9 cellular contexts compared by ENCODE assay signal in genomic region chr1:85279463-85280080, GRCh38. TPM values are rescaled to one million over a fixed set of nuclear protein-coding genes. Genes with fewer than 3 reads are reported as not detected.
DNase-seq lines count a peak whose midpoint lies in the region; ATAC-seq, FAIRE-seq and TF ChIP-seq lines count a peak whose summit lies in the region.
"Had no signal": no experiment of that assay in that cellular context is flagged by ENCODE, and none has a peak within 500 bp of the region (broad histone marks: within the 10 kb centered on the region; RNA-seq: fewer than 3 reads in every experiment).

No MANE protein-coding gene starts in this region.

- in situ Hi-C loops in K562 (cut with MboI) = no loop called here

- H3K27ac Mint-ChIP-seq in mesothelial cell of epicardium = peak overlapping the region; percentile 71

- peak overlapping the region; percentile 71 for H3K4me2 ChIP-seq in K562 (ENCODE audit: insufficient read depth, low read length)

- no peaks in the 10 kb centered on the region for H3K36me3 Mint-ChIP-seq in mesothelial cell of epicardium

- peak overlapping the region; percentile 26 for H3K27ac ChIP-seq in cardiac muscle cell
- peak overlapping the region; percentile 76 for H3K27ac ChIP-seq in K562 (ENCODE audit: extremely low read depth, low read depth, low read length)
- peak overlapping the region; percentile 75 to 77 for H3K27ac ChIP-seq in uterus

- TF ChIP-seq EP300 in K562 (IDR thresholded peaks at IDR 0.05; ENCODE audit: low read length) = no peak

- 22% methylated on average over 10 of the region's 10 CpGs for WGBS in K562 (ENCODE audit: insufficient coverage, low coverage, missing lambda C conversion rate)

- CTCF ChIA-PET in K562 (lab: Yijun Ruan, JAX; ENCODE audit: low intra/inter-chr PET ratio) (no interaction called here), HEK293T (lab: Yijun Ruan, JAX) (interaction anchor here (1.1 kb wide), 1 partner anchor 20 kb away, joined by 3 read pairs; the partner anchor contains the start of gene C1orf52)

- H3K79me2 ChIP-seq in K562 (ENCODE audit: control insufficient read depth, insufficient read depth, low read length) = peaks cover 17% of the 10 kb centered on the region

- H3K4me1 Mint-ChIP-seq in mesothelial cell of epicardium = peaks cover 26% of the 10 kb centered on the region

- no peak for TF ChIP-seq POLR2A in K562 (conservative IDR thresholded peaks at IDR 0.05)
- TF ChIP-seq POLR2A in uterus (IDR thresholded peaks at IDR 0.05) = no peak

- intact Hi-C loops in left cardiac atrium (cut with DNase I) = no loop called here
- intact Hi-C loops in K562 (cut with micrococcal nuclease) = no loop called here
- intact Hi-C loops in uterus (cut with DNase I; ENCODE audit: low total_unique reads) = no loop called here

- H3K9ac ChIP-seq in K562 (ENCODE audit: insufficient read depth in 1 of 2, low read depth in 2 of 2, low read length in 2 of 2) = peak overlapping the region; percentile 16 to 48; a peak in 3 of 4 replicates

- H3K9me3 ChIP-seq in cardiac muscle cell (ENCODE audit: low read depth) (no peaks in the 10 kb centered on the region), K562 (replicated peaks; ENCODE audit: control insufficient read depth, insufficient read depth, low read depth, low read length) (no peaks in the 10 kb centered on the region), uterus (no peaks in the 10 kb centered on the region)

- ATAC-seq in left cardiac atrium (no peak), K562 (no peak), HG03135 (IDR thresholded peaks at IDR 0.05; ENCODE audit: unreplicated experiment) (no peak)

- H3K4me1 ChIP-seq in cardiac muscle cell (ENCODE audit: low read depth) (peaks cover 5% of the 10 kb centered on the region), K562 (replicated peaks in 1 of 2; ENCODE audit: control insufficient read depth in 2 of 2, insufficient read depth in 2 of 2, low read length in 2 of 2) (peaks cover 16 to 22% of the 10 kb centered on the region in 2 experiments; a peak in 4 of 5 replicates), uterus (no peaks in the 10 kb centered on the region)

- no peak for DNase-seq in cardiac muscle cell (ENCODE audit: low read depth in 1 of 2, low spot score in 1 of 2)
- DNase-seq in left cardiac atrium = no peak
- no peak for DNase-seq in K562 (ENCODE audit: extremely low read depth in 1 of 4, low spot score in 3 of 4)
- DNase-seq in mesothelial cell of epicardium (ENCODE audit: low spot score in 2 of 2, unreplicated experiment in 2 of 2) = no peak
- DNase-seq in uterus = no peak
- no peak for DNase-seq in HEK293T (ENCODE audit: extremely low spot score)
- no peak for DNase-seq in glomerular visceral epithelial cell (ENCODE audit: extremely low spot score)
- DNase-seq: naive B cell had no signal

- BruUV-seq in K562 (replicated peaks; lab: Mats Ljungman, UMichigan) = no TSS peak

- POLR2A ChIA-PET in K562 (lab: Yijun Ruan, JAX) (no interaction called here), HEK293T (lab: Yijun Ruan, JAX) (interaction anchor here (1.4 kb wide), 1 partner anchor 302 kb away, joined by 3 read pairs; no protein-coding TSS in a partner anchor)

- FAIRE-seq in K562 (lab: Jason Lieb, UNC) = no peak

- H3K9me3 Mint-ChIP-seq in mesothelial cell of epicardium = no peaks in the 10 kb centered on the region
- H3K9me3 Mint-ChIP-seq: naive B cell had no signal

- H3K4me3 ChIP-seq in cardiac muscle cell = no peak overlapping the region
- H3K4me3 ChIP-seq in K562 = 0 out of 2 replicates have a peak overlapping the region, but pooled peaks have one; percentile 2
- no peak overlapping the region for H3K4me3 ChIP-seq in uterus

- H3K4me3 Mint-ChIP-seq in mesothelial cell of epicardium = no peak overlapping the region

- H3K27me3 Mint-ChIP-seq in mesothelial cell of epicardium (ENCODE audit: low read depth) = no peaks in the 10 kb centered on the region
- H3K27me3 Mint-ChIP-seq: naive B cell had no signal

- TF ChIP-seq RAD21 in K562 (CRISPR knock-in tag; conservative IDR thresholded peaks at IDR 0.05 in 1 of 2, IDR thresholded peaks at IDR 0.05 in 1 of 2) = no peak

- H2AFZ ChIP-seq in K562 (ENCODE audit: low read depth, low read length) = peak overlapping the region; percentile 76

- H3K9me1 ChIP-seq in K562 (ENCODE audit: control insufficient read depth, insufficient read depth, low read length) = no peaks in the 10 kb centered on the region

- H3K27me3 ChIP-seq in cardiac muscle cell = no peaks in the 10 kb centered on the region
- H3K27me3 ChIP-seq in K562 (ENCODE audit: control insufficient read depth in 2 of 2, insufficient read depth in 2 of 2, low read length in 2 of 2) = peaks cover 0 to 3% of the 10 kb centered on the region in 2 experiments; a peak in 2 of 5 replicates
- H3K27me3 ChIP-seq in uterus = no peaks in the 10 kb centered on the region

- TF ChIP-seq CTCF in cardiac muscle cell (IDR thresholded peaks at IDR 0.05; ENCODE audit: low read depth, low read length) (no peak), K562 (IDR thresholded peaks at IDR 0.05 in 2 of 3, conservative IDR thresholded peaks at IDR 0.05 in 1 of 3; ENCODE audit: insufficient read depth in 2 of 3, low read depth in 1 of 3, low read length in 3 of 3) (no peak), mesothelial cell of epicardium (IDR thresholded peaks at IDR 0.05; ENCODE audit: unreplicated experiment) (no peak), uterus (IDR thresholded peaks at IDR 0.05) (no peak)

- H4K20me1 ChIP-seq in K562 (replicated peaks; ENCODE audit: control insufficient read depth, insufficient read depth, low read length) = no peaks in the 10 kb centered on the region

- H3K36me3 ChIP-seq in cardiac muscle cell (no peaks in the 10 kb centered on the region), K562 (ENCODE audit: control insufficient read depth, insufficient read depth, low read length) (peaks cover 7% of the 10 kb centered on the region; the same call in 2 of the 3 replicates), uterus (no peaks in the 10 kb centered on the region)

TF ChIP-seq in K562, 482 proteins besides CTCF, POLR2A, EP300 and RAD21 (continues in another document):
- peak; percentile 77 for TF ChIP-seq TCF15 (CRISPR knock-in tag; IDR thresholded peaks at IDR 0.05)

TF ChIP-seq in HEK293T, 16 proteins besides CTCF, POLR2A, EP300 and RAD21 (continues in another document):
- TF ChIP-seq SP1 (IDR thresholded peaks at IDR 0.05) (no peak), LEF1 (IDR thresholded peaks at IDR 0.05; ENCODE audit: borderline replicate concordance) (no peak), SUZ12 (IDR thresholded peaks at IDR 0.05) (no peak), ARNT (IDR thresholded peaks at IDR 0.05) (no peak)

RNA-seq across cellular contexts. Expression of gene BCL10, which starts 3.1 kb away (rescaled TPM):
- total RNA-seq in cardiac muscle cell (11.7 and 12.8 TPM in 2 replicates), left cardiac atrium (10 to 100 TPM in 1 of 2 donors, 1 to 10 TPM in 1; 9.0 to 12.7 TPM), K562 (2014; rRNA removed) (10.0 and 11.1 TPM in 2 replicates), K562 (2014; rRNA removed; fragmentation: Illumina TruSeq; extraction: Trizol) (19.4 and 20.4 TPM in 2 replicates), K562 (2015; rRNA removed; fragmentation: Illumina TruSeq; extraction: Trizol) (16.4 and 18.6 TPM in 2 replicates), K562 (2021) (18.6 and 19.4 TPM in 2 replicates), mesothelial cell of epicardium (26.9 to 28.4 TPM (median 27.2 TPM) in 3 replicates), uterus (10 to 100 TPM; 15.3 to 31.9 (median 26.8) TPM)
- polyA plus RNA-seq in cardiac muscle cell (11.7 and 18.9 TPM in 2 replicates), K562 (2011; rRNA removed) (6.5 and 8.7 TPM in 2 replicates), K562 (2014; fragmentation: Illumina TruSeq; extraction: Trizol) (11.8 and 14.7 TPM in 2 replicates), K562 (2014; fragmentation: Nextera tagmentation; extraction: Ambion mirVana) (10 to 100 TPM; 10.6 to 12.3 TPM), K562 (2014; rRNA removed) (7.8 and 8.0 TPM in 2 replicates)
- total RNA-seq in K562 (2011; cell fraction: chromatin; rRNA removed; ENCODE audit: low replicate concordance) = 15.5 and 25.6 TPM in 2 replicates
- 14.5 and 15.4 TPM in 2 replicates for total RNA-seq in K562 (2011; cell fraction: nucleolus; rRNA removed)
- 19.9 and 25.6 TPM in 2 replicates for total RNA-seq in K562 (2011; cell fraction: nucleoplasm; rRNA removed)
- polyA plus RNA-seq in K562 (2011; cell fraction: cytosol; rRNA removed) = 4.9 and 5.4 TPM in 2 replicates
- 4.2 and 4.4 TPM in 2 replicates for polyA plus RNA-seq in K562 (2011; cell fraction: nucleus; rRNA removed)
- polyA plus RNA-seq in K562 (2012) = 8.6 and 11.1 TPM in 2 replicates
- 14.0 and 16.5 TPM in 2 replicates for polyA minus RNA-seq in K562 (2011; rRNA and poly(A)+ RNA removed)
- 4.9 and 9.2 TPM in 2 replicates for polyA minus RNA-seq in K562 (2011; cell fraction: cytosol; rRNA and poly(A)+ RNA removed)
- 19.5 and 31.8 TPM in 2 replicates for polyA minus RNA-seq in K562 (2011; cell fraction: nucleus; rRNA and poly(A)+ RNA removed)

RNA-seq across cellular contexts. Expression of gene C1orf52, which starts 20.1 kb away (rescaled TPM):
- total RNA-seq in cardiac muscle cell = 63.4 and 71.6 TPM in 2 replicates
- polyA plus RNA-seq in cardiac muscle cell = 82.1 and 91.4 TPM in 2 replicates
- 10 to 100 TPM; 15.6 to 17.6 TPM for total RNA-seq in left cardiac atrium
- 24.3 and 26.2 TPM in 2 replicates for total RNA-seq in K562 (2011; cell fraction: chromatin; rRNA removed; ENCODE audit: low replicate concordance)
- total RNA-seq in K562 (2011; cell fraction: nucleolus; rRNA removed) = 10.3 and 16.3 TPM in 2 replicates
- total RNA-seq in K562 (2011; cell fraction: nucleoplasm; rRNA removed) = 15.6 and 17.2 TPM in 2 replicates
- 36.1 and 58.6 TPM in 2 replicates for total RNA-seq in K562 (2014; rRNA removed)
- 30.1 and 31.6 TPM in 2 replicates for total RNA-seq in K562 (2014; rRNA removed; fragmentation: Illumina TruSeq; extraction: Trizol)
- 33.2 and 34.7 TPM in 2 replicates for total RNA-seq in K562 (2015; rRNA removed; fragmentation: Illumina TruSeq; extraction: Trizol)
- total RNA-seq in K562 (2021) = 33.0 and 34.8 TPM in 2 replicates
- 36.0 and 38.5 TPM in 2 replicates for polyA plus RNA-seq in K562 (2011; rRNA removed)
- polyA plus RNA-seq in K562 (2011; cell fraction: cytosol; rRNA removed) = 22.8 and 39.6 TPM in 2 replicates
- 40.2 and 52.5 TPM in 2 replicates for polyA plus RNA-seq in K562 (2011; cell fraction: nucleus; rRNA removed)
- polyA plus RNA-seq in K562 (2012) = 32.5 and 34.3 TPM in 2 replicates
- polyA plus RNA-seq in K562 (2014; fragmentation: Illumina TruSeq; extraction: Trizol) = 24.7 and 38.7 TPM in 2 replicates
- 10 to 100 TPM; 17.0 to 22.5 TPM for polyA plus RNA-seq in K562 (2014; fragmentation: Nextera tagmentation; extraction: Ambion mirVana)
- polyA plus RNA-seq in K562 (2014; rRNA removed) = 33.5 and 41.7 TPM in 2 replicates
- polyA minus RNA-seq in K562 (2011; rRNA and poly(A)+ RNA removed) = 12.1 and 14.3 TPM in 2 replicates
- polyA minus RNA-seq in K562 (2011; cell fraction: cytosol; rRNA and poly(A)+ RNA removed) = 19.7 and 21.9 TPM in 2 replicates
- 13.2 and 14.4 TPM in 2 replicates for polyA minus RNA-seq in K562 (2011; cell fraction: nucleus; rRNA and poly(A)+ RNA removed)
- 44.6 to 48.2 TPM (median 47.4 TPM) in 3 replicates for total RNA-seq in mesothelial cell of epicardium
- 10 to 100 TPM; 22.3 to 47.6 (median 28.8) TPM for total RNA-seq in uterus

Comparison
In these comparisons a context has a peak if more than half of its experiments do, and no peak if none do; other contexts are left out.
1. H3K27ac ChIP-seq: peak in every context shown above with its lines; median percentile 76 in K562; 76 in uterus; 26 in cardiac muscle cell.